Comparison of ENCODE assay signal across 9 cellular contexts in the genomic region with DNA sequence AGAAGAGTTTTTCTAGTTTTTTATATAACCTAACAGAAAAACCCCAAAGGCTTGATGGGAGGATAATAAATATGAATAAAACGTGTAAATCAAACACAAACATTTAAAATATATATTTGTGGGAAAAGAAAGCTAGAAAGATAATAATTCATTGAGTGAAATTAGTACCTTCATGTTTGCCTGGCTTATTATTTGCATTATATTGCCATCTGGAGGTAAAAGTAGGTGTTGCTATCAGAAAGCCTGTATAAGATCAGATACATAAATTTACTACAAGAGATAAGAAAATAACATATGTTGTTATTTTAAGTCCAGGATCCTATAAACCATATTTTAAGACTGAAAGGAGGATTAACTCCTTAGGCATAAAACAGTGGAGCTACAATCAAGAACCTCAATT.
DNase-seq lines count a peak whose midpoint lies in the region; ATAC-seq, FAIRE-seq and TF ChIP-seq lines count a peak whose summit lies in the region.
"Had no signal": no experiment of that assay in that cellular context is flagged by ENCODE, and none has a peak within 500 bp of the region (broad histone marks: within the 10 kb centered on the region; RNA-seq: fewer than 3 reads in every experiment).

No MANE protein-coding gene starts in this region.

- TF ChIP-seq CTCF in WTC11 (IDR thresholded peaks at IDR 0.05) (peak; percentile 44; the same call in 1 of the 2 replicates), HepG2 (CRISPR knock-in tag; IDR thresholded peaks at IDR 0.05) (no peak)

- no peak overlapping the region for H3K27ac ChIP-seq in HepG2 (ENCODE audit: extremely low read length, insufficient read depth, low read length)

- H3K36me3 ChIP-seq in HepG2 (replicated peaks in 1 of 2; ENCODE audit: control insufficient read depth in 1 of 2, insufficient read depth in 2 of 2, low read length in 2 of 2) = no peaks in the 10 kb centered on the region

- POLR2A ChIA-PET in WTC11 (lab: Charles Lee) (no interaction called here), HepG2 (lab: Yijun Ruan, JAX) (no interaction called here)

- no peaks in the 10 kb centered on the region for H3K79me2 ChIP-seq in HepG2 (ENCODE audit: insufficient read depth, low read length)

- H3K9me3 Mint-ChIP-seq in WTC11 = peaks cover 5% of the 10 kb centered on the region
- peaks cover 7% of the 10 kb centered on the region for H3K9me3 Mint-ChIP-seq in activated T-helper 17 cell treated with anti-CD3 and anti-CD28 coated beads, Interleukin-2, amount 50 U/mL, for 72 hours

- intact Hi-C loops in HepG2 (cut with micrococcal nuclease; ENCODE audit: unreplicated experiment) = no loop called here

- no peak for TF ChIP-seq RAD21 in HepG2 (CRISPR knock-in tag; IDR thresholded peaks at IDR 0.05)

- H3K4me3 ChIP-seq in HepG2 (replicated peaks in 1 of 3; ENCODE audit: insufficient read depth in 1 of 3, low read depth in 2 of 3, low read length in 3 of 3) = no peak overlapping the region

- no peak overlapping the region for H3K27ac Mint-ChIP-seq in WTC11
- no peak overlapping the region for H3K27ac Mint-ChIP-seq in activated T-helper 17 cell treated with anti-CD3 and anti-CD28 coated beads, Interleukin-2, amount 50 U/mL, for 72 hours

- no peak for TF ChIP-seq POLR2A in HepG2 (IDR thresholded peaks at IDR 0.05; ENCODE audit: insufficient read depth in 1 of 2, low read depth in 2 of 2, low read length in 2 of 2)

- no peak for TF ChIP-seq EP300 in HepG2 (IDR thresholded peaks at IDR 0.05; ENCODE audit: low read depth in 2 of 2, low read length in 2 of 2)
- no peak for TF ChIP-seq EP300 in HepG2 (CRISPR knock-in tag; IDR thresholded peaks at IDR 0.05; ENCODE audit: borderline replicate concordance)

- peaks cover 5% of the 10 kb centered on the region for H3K36me3 Mint-ChIP-seq in WTC11
- no peaks in the 10 kb centered on the region for H3K36me3 Mint-ChIP-seq in activated T-helper 17 cell treated with anti-CD3 and anti-CD28 coated beads, Interleukin-2, amount 50 U/mL, for 72 hours (ENCODE audit: low read depth)

- peak; percentile 44 for DNase-seq in DMS53 treated with DMSO at 0.1 percent for 48 hours (lab: John Stamatoyannopoulos, UW; ENCODE audit: unreplicated experiment)
- peak; percentile 26 for DNase-seq in LHCN-M2 (ENCODE audit: low read depth)
- no peak for DNase-seq in WTC11 (ENCODE audit: low spot score)
- DNase-seq in HepG2 (ENCODE audit: low spot score) = no peak
- no peak for DNase-seq in NCI-H1930 (lab: John Stamatoyannopoulos, UW)
- no peak for DNase-seq in stimulated activated CD8-positive, alpha-beta memory T cell treated with anti-CD3 and anti-CD28 coated beads, Interleukin-4, amount 100 ng/mL, for 48 hours
- DNase-seq: activated CD4-positive, CD25-positive, alpha-beta regulatory T cell treated with anti-CD3 and anti-CD28 coated beads, Interleukin-2, amount 50 U/mL, for 72 hours had no signal

- no peaks in the 10 kb centered on the region for H4K20me1 ChIP-seq in HepG2 (ENCODE audit: insufficient read depth, low read length)

- no peaks in the 10 kb centered on the region for H3K9me3 ChIP-seq in HepG2 (ENCODE audit: low read length)

- ATAC-seq in WTC11 = no peak
- ATAC-seq in HepG2 = no peak
- no peak for ATAC-seq in activated T-helper 17 cell treated with anti-CD3 and anti-CD28 coated beads, Interleukin-2, amount 50 U/mL, for 72 hours (replicated peaks)
- ATAC-seq in GM18520 (IDR thresholded peaks at IDR 0.05; ENCODE audit: unreplicated experiment) = no peak

- H3K4me3 Mint-ChIP-seq in WTC11 = no peak overlapping the region
- H3K4me3 Mint-ChIP-seq in activated T-helper 17 cell treated with anti-CD3 and anti-CD28 coated beads, Interleukin-2, amount 50 U/mL, for 72 hours = no peak overlapping the region

- H3K4me1 ChIP-seq in HepG2 (ENCODE audit: insufficient read depth, low read length) = no peaks in the 10 kb centered on the region

- no peaks in the 10 kb centered on the region for H3K27me3 ChIP-seq in HepG2 (ENCODE audit: control insufficient read depth in 1 of 2, insufficient read depth in 2 of 2, low read length in 2 of 2)

- no peak overlapping the region for H3K4me2 ChIP-seq in HepG2 (ENCODE audit: low read depth, low read length)

- no peak for FAIRE-seq in HepG2 (lab: Jason Lieb, UNC)

- peaks cover 72% of the 10 kb centered on the region for H3K4me1 Mint-ChIP-seq in WTC11
- H3K4me1 Mint-ChIP-seq in activated T-helper 17 cell treated with anti-CD3 and anti-CD28 coated beads, Interleukin-2, amount 50 U/mL, for 72 hours = no peaks in the 10 kb centered on the region

- in situ Hi-C loops in HepG2 (cut with HindIII; ENCODE audit: extremely low pct_ligation_motif_present, low pct_unique_long_range_greater_than_20kb) = no loop called here

- H3K27me3 Mint-ChIP-seq in WTC11 (ENCODE audit: low read depth) = no peaks in the 10 kb centered on the region
- no peaks in the 10 kb centered on the region for H3K27me3 Mint-ChIP-seq in activated T-helper 17 cell treated with anti-CD3 and anti-CD28 coated beads, Interleukin-2, amount 50 U/mL, for 72 hours

- H2AFZ ChIP-seq in HepG2 (ENCODE audit: low read length) = no peak overlapping the region

- no peak overlapping the region for H3K9ac ChIP-seq in HepG2 (ENCODE audit: insufficient read depth, low read depth, low read length)

- CTCF ChIA-PET in WTC11 (lab: Charles Lee) (interaction anchor here (0.7 to 3.2 kb wide), 8 partner anchors 10 to 521 kb away, joined by 3 to 28 read pairs (median 8); no protein-coding TSS in a partner anchor), HepG2 (lab: Yijun Ruan, JAX; ENCODE audit: low intra/inter-chr PET ratio, low total read pairs) (no interaction called here)

- no TSS peak for BruUV-seq in HepG2 (replicated peaks; lab: Mats Ljungman, UMichigan)

- WGBS in HepG2 (ENCODE audit: low lambda C conversion rate) = 0% methylated on average over 1 of the region's 1 CpG

TF ChIP-seq in WTC11, 78 proteins besides CTCF, POLR2A, EP300 and RAD21 (continues in another document):
- TF ChIP-seq, protein P1, sequence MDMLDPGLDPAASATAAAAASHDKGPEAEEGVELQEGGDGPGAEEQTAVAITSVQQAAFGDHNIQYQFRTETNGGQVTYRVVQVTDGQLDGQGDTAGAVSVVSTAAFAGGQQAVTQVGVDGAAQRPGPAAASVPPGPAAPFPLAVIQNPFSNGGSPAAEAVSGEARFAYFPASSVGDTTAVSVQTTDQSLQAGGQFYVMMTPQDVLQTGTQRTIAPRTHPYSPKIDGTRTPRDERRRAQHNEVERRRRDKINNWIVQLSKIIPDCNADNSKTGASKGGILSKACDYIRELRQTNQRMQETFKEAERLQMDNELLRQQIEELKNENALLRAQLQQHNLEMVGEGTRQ (CRISPR knock-in tag; IDR thresholded peaks at IDR 0.05) = no peak
- TF ChIP-seq MXD4 (CRISPR knock-in tag; IDR thresholded peaks at IDR 0.05; ENCODE audit: borderline replicate concordance) = no peak
- TF ChIP-seq GRHL2 (CRISPR knock-in tag; IDR thresholded peaks at IDR 0.05; ENCODE audit: insufficient replicate concordance, severe bottlenecking) = no peak
- TF ChIP-seq NR2C2 (CRISPR knock-in tag; IDR thresholded peaks at IDR 0.05) = no peak
- TF ChIP-seq E2F1 (CRISPR knock-in tag; IDR thresholded peaks at IDR 0.05) = no peak
- no peak for TF ChIP-seq ESRRA (CRISPR knock-in tag; IDR thresholded peaks at IDR 0.05; ENCODE audit: borderline replicate concordance)

TF ChIP-seq in HepG2, 621 proteins besides CTCF, POLR2A, EP300 and RAD21:
- TF ChIP-seq, protein P2, sequence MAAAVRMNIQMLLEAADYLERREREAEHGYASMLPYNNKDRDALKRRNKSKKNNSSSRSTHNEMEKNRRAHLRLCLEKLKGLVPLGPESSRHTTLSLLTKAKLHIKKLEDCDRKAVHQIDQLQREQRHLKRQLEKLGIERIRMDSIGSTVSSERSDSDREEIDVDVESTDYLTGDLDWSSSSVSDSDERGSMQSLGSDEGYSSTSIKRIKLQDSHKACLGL (CRISPR knock-in tag; IDR thresholded peaks at IDR 0.05) = no peak
- TF ChIP-seq STAG1 (CRISPR knock-in tag; IDR thresholded peaks at IDR 0.05) = peak; percentile 19; the same call in 1 of the 2 replicates
- TF ChIP-seq ZNF441 (CRISPR knock-in tag; IDR thresholded peaks at IDR 0.05; ENCODE audit: borderline replicate concordance) = no peak
- TF ChIP-seq SCMH1 (CRISPR knock-in tag; IDR thresholded peaks at IDR 0.05; ENCODE audit: borderline replicate concordance) = no peak
- no peak for TF ChIP-seq DPF2 (CRISPR knock-in tag; IDR thresholded peaks at IDR 0.05; ENCODE audit: borderline replicate concordance, low read depth)
- TF ChIP-seq NCOA2 (CRISPR knock-in tag; IDR thresholded peaks at IDR 0.05) = no peak

Comparison
In these comparisons a context has a peak if more than half of its experiments do, and no peak if none do; other contexts are left out.
1. DNase-seq: peak in DMS53 treated with DMSO at 0.1 percent for 48 hours (single experiment) and LHCN-M2 (single experiment); none in WTC11 (single experiment), HepG2 (single experiment), NCI-H1930 (0 of 2) and stimulated activated CD8-positive, alpha-beta memory T cell treated with anti-CD3 and anti-CD28 coated beads, Interleukin-4, amount 100 ng/mL, for 48 hours (single experiment).